ENCODE assay signal across 8 cellular contexts in genomic region chr3:186782542-186783069, GRCh38. TPM values are rescaled to one million over a fixed set of nuclear protein-coding genes. Genes with fewer than 3 reads are reported as not detected.
DNase-seq lines count a peak whose midpoint lies in the region; ATAC-seq, FAIRE-seq and TF ChIP-seq lines count a peak whose summit lies in the region.

No MANE protein-coding gene starts in this region.

- peak overlapping the region; percentile 89 for H3K4me2 ChIP-seq in DOHH2 (ENCODE audit: low read length)

- no peaks in the 10 kb centered on the region for H3K9me3 Mint-ChIP-seq in dendritic cell treated with granulocyte-macrophage colony-stimulating factor and Interleukin-4, amounts not matched to agents 40 ng/mL and 50 ng/mL, for 4 days

- peak overlapping the region; percentile 96 for H3K27ac Mint-ChIP-seq in dendritic cell treated with granulocyte-macrophage colony-stimulating factor and Interleukin-4, amounts not matched to agents 40 ng/mL and 50 ng/mL, for 4 days

- H3K79me2 ChIP-seq in DOHH2 (ENCODE audit: control insufficient read depth, low read length) = peaks cover 57% of the 10 kb centered on the region

- peak overlapping the region; percentile 86 for H3K4me3 Mint-ChIP-seq in dendritic cell treated with granulocyte-macrophage colony-stimulating factor and Interleukin-4, amounts not matched to agents 40 ng/mL and 50 ng/mL, for 4 days

- TF ChIP-seq CTCF in DOHH2 (IDR thresholded peaks at IDR 0.05; ENCODE audit: low read depth, low read length, poor library complexity, severe bottlenecking) = no peak

- H3K36me3 Mint-ChIP-seq in dendritic cell treated with granulocyte-macrophage colony-stimulating factor and Interleukin-4, amounts not matched to agents 40 ng/mL and 50 ng/mL, for 4 days (ENCODE audit: low read depth) = peaks cover 51% of the 10 kb centered on the region

- H3K4me3 ChIP-seq in DOHH2 (ENCODE audit: low read length) = peak overlapping the region; percentile 94
- H3K4me3 ChIP-seq in mononuclear cell (ENCODE audit: low read length) = peak overlapping the region; percentile 100

- peaks cover 39% of the 10 kb centered on the region for H4K20me1 ChIP-seq in DOHH2 (ENCODE audit: control insufficient read depth, insufficient read depth, low read depth, low read length)

- no peak for TF ChIP-seq POLR2A in H54 (IDR thresholded peaks at IDR 0.05; ENCODE audit: low read depth, low read length)

- intact Hi-C loops in dendritic cell treated with granulocyte-macrophage colony-stimulating factor and Interleukin-4, amounts not matched to agents 40 ng/mL and 50 ng/mL, for 4 days (cut with micrococcal nuclease) = loop anchor here (1.0 to 5.0 kb wide), 2 partner anchors 10 to 210 kb away; partner anchors contain the start of gene DNAJB11

- no peak for FAIRE-seq in H54 (lab: Jason Lieb, UNC)

- peaks cover 58% of the 10 kb centered on the region for H3F3A ChIP-seq in DOHH2 (ENCODE audit: control insufficient read depth, insufficient read depth)

- peak overlapping the region; percentile 94 for H3K27ac ChIP-seq in DOHH2 (ENCODE audit: low read depth, low read length)

- H3K4me1 ChIP-seq in DOHH2 (ENCODE audit: control insufficient read depth, low read length) (peaks cover 41% of the 10 kb centered on the region), mononuclear cell (ENCODE audit: insufficient read depth, low read length) (peaks cover 34% of the 10 kb centered on the region)

- DNase-seq in H54 (ENCODE audit: insufficient read length, low spot score) (peak; percentile 20), NCI-H2227 treated with DMSO at 0.1 percent for 48 hours (lab: John Stamatoyannopoulos, UW) (peak; percentile 57), HuH-7 (ENCODE audit: low spot score) (no peak)
- no peak for DNase-seq in activated CD4-positive, alpha-beta T cell treated with anti-CD3 and anti-CD28 coated beads for 48 hours

- H3K36me3 ChIP-seq in DOHH2 (ENCODE audit: control insufficient read depth, low read length) = peaks cover 50% of the 10 kb centered on the region

- H3K27me3 Mint-ChIP-seq in dendritic cell treated with granulocyte-macrophage colony-stimulating factor and Interleukin-4, amounts not matched to agents 40 ng/mL and 50 ng/mL, for 4 days = peaks cover 3% of the 10 kb centered on the region

- H3K9me2 ChIP-seq in DOHH2 (replicated peaks; ENCODE audit: control insufficient read depth, low read length) = no peaks in the 10 kb centered on the region

- H3K27me3 ChIP-seq in DOHH2 (ENCODE audit: control insufficient read depth, low read length) = peaks cover 3% of the 10 kb centered on the region; the same call in 1 of the 2 replicates
- no peaks in the 10 kb centered on the region for H3K27me3 ChIP-seq in mononuclear cell (ENCODE audit: insufficient read depth, low read length)

- peaks cover 20% of the 10 kb centered on the region for H3K4me1 Mint-ChIP-seq in dendritic cell treated with granulocyte-macrophage colony-stimulating factor and Interleukin-4, amounts not matched to agents 40 ng/mL and 50 ng/mL, for 4 days (ENCODE audit: low read depth)

- H3K9me3 ChIP-seq in DOHH2 (ENCODE audit: control insufficient read depth, insufficient read depth, low read length) = no peaks in the 10 kb centered on the region
- H3K9me3 ChIP-seq in mononuclear cell (ENCODE audit: low read depth, low read length) = no peaks in the 10 kb centered on the region

- ATAC-seq in GM19023 (IDR thresholded peaks at IDR 0.05; ENCODE audit: unreplicated experiment) = no peak

RNA-seq across cellular contexts. Expression of gene EIF4A2, which starts 0.8 kb away (rescaled TPM):
- total RNA-seq in mononuclear cell = 1,243 TPM

RNA-seq across cellular contexts. Expression of gene RFC4, which starts 23.7 kb away (rescaled TPM):
- 9.3 TPM for total RNA-seq in mononuclear cell

RNA-seq across cellular contexts. Expression of gene ADIPOQ, which starts 59.9 kb away (rescaled TPM):
- total RNA-seq in mononuclear cell = under 0.01 TPM

Comparison
In these comparisons a context has a peak if more than half of its experiments do, and no peak if none do; other contexts are left out.
1. DNase-seq: peak in H54 (single experiment) and NCI-H2227 treated with DMSO at 0.1 percent for 48 hours (single experiment); none in HuH-7 (single experiment) and activated CD4-positive, alpha-beta T cell treated with anti-CD3 and anti-CD28 coated beads for 48 hours (single experiment).